In the genomic region with DNA sequence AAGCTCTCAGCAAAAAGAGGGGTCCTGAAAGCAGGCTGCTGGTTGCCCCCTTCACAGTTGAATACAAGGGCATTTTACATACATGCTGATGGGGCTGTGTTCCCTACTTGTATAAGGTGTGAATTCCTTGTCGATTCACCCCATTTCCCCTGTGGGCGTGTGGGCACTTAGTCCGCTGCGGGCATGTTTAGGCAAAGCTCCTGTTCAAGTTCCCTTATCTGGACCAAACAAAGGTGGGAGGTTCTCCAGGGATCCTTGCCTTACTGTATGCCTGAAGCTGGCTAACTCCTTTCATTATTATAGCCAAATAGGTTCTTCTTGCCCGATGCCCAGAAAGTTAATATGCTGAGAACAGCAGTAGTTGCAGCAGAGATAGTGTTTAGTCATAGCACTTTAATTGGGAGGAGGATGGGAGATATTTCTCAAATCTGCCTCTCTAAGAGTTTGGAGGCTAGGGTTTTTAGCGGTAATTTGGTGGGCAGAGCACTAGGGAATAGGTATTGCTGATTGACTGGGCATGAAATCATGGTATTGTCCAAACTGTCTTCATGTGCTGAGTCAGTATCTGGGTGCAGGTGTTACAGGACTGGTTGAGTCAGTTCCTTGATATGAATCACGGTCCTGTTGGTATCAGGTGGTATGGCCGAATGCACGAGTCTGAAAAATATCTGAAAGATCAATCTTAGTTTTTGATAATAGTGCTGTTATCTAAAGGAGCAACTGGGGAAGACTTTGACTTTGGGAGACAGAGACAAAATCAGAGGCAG, we compare ENCODE assay signal across 1 cellular context.
TF ChIP-seq lines count a peak whose summit lies in the region.

No MANE protein-coding gene starts in this region.

TF ChIP-seq in K562, 482 proteins besides CTCF, POLR2A, EP300 and RAD21:
- TF ChIP-seq ZNF316 (IDR thresholded peaks at IDR 0.05) (0 out of 2 replicates have a peak, but pooled peaks have one; percentile 21), SUPT5H (IDR thresholded peaks at IDR 0.05) (no peak), ZNF445 (CRISPR knock-in tag; IDR thresholded peaks at IDR 0.05; ENCODE audit: low read depth) (no peak), ZBTB1 (CRISPR knock-in tag; IDR thresholded peaks at IDR 0.05; ENCODE audit: borderline replicate concordance, low read depth) (no peak), TCF7L2 (IDR thresholded peaks at IDR 0.05; ENCODE audit: low read depth, low read length) (no peak), KLF16 (IDR thresholded peaks at IDR 0.05) (no peak), MYBL2 (IDR thresholded peaks at IDR 0.05; ENCODE audit: low read depth) (no peak), MYBL2 (CRISPR knock-in tag; IDR thresholded peaks at IDR 0.05; ENCODE audit: borderline replicate concordance) (no peak), GTF2A2 (tag; IDR thresholded peaks at IDR 0.05) (no peak), HIVEP1 (CRISPR knock-in tag; IDR thresholded peaks at IDR 0.05) (no peak)
